ENCODE assay signal across 1 cellular context in genomic region chr18:56615738-56616520, GRCh38.
TF ChIP-seq lines count a peak whose summit lies in the region.

No MANE protein-coding gene starts in this region.

TF ChIP-seq in GM23338, 12 proteins besides CTCF, POLR2A, EP300 and RAD21 (continued from another document):
- TF ChIP-seq ZNF462 (CRISPR knock-in tag; IDR thresholded peaks at IDR 0.05) = no peak
- TF ChIP-seq ZNF331 (CRISPR knock-in tag; IDR thresholded peaks at IDR 0.05; ENCODE audit: low read depth) = no peak
- no peak for TF ChIP-seq NANOG (IDR thresholded peaks at IDR 0.05; ENCODE audit: borderline replicate concordance)
- TF ChIP-seq CREB1 (CRISPR knock-in tag; IDR thresholded peaks at IDR 0.05; ENCODE audit: low read depth) = no peak
